In the genomic region with DNA sequence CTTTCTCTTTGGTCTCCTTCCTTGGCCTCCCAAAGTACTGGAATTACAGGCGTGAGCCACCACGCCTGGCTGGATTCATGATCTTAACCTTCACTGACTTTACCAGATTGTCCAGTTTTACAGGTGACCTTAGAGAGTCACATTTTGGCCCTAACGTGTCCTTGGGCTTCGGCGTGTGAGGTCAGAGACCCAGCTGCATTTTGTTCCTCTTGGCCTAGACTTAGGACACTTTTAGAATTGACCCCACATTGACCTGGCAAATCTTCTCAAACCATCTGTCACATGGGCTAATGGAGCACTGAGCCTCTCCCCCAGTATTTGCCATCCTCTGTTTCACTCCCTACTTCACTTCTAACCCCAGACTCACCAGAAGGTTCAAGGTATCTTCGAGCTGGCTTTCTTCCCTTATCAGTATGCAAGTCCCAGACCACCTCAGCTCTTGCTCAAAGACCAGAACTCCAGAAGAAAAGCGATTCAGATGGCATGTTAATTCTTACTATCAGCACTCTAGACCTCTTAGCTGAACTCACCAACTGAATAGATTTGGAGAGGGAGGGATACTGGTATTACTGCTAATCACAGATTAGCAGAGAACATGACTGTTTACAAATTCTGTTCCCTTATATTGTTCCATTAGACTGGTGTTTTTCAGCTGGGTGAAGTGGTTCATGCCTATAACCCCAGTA, we compare ENCODE assay signal across 10 cellular contexts. TPM values are rescaled to one million over a fixed set of nuclear protein-coding genes. Genes with fewer than 3 reads are reported as not detected.
DNase-seq lines count a peak whose midpoint lies in the region; ATAC-seq and TF ChIP-seq lines count a peak whose summit lies in the region.
"Had no signal": no experiment of that assay in that cellular context is flagged by ENCODE, and none has a peak within 500 bp of the region (broad histone marks: within the 10 kb centered on the region; RNA-seq: fewer than 3 reads in every experiment).

No MANE protein-coding gene starts in this region.

- H3K27me3 Mint-ChIP-seq in Caco-2 (ENCODE audit: insufficient read depth, unreplicated experiment), result no peaks in the 10 kb centered on the region
- no peaks in the 10 kb centered on the region; the same call in 1 of the 2 replicates for H3K27me3 Mint-ChIP-seq in H9 (ENCODE audit: low read depth)

- H3K4ac ChIP-seq in H9 (ENCODE audit: low read depth, low read length), result no peak overlapping the region

- no peak overlapping the region for H4K5ac ChIP-seq in H9 (ENCODE audit: insufficient read length, low read depth, low read length)

- no peak overlapping the region for H3K56ac ChIP-seq in H9 (ENCODE audit: insufficient read length, low read depth, low read length)

- H2BK120ac ChIP-seq in H9 (ENCODE audit: low read depth, low read length, poor library complexity, severe bottlenecking), result no peak overlapping the region

- no peak overlapping the region for H4K8ac ChIP-seq in H9 (replicated peaks; ENCODE audit: insufficient read length, low read depth, low read length)

- H3K18ac ChIP-seq in H9 (ENCODE audit: insufficient read length, low read depth, low read length), result no peak overlapping the region

- TF ChIP-seq EP300 in tibial nerve (IDR thresholded peaks at IDR 0.05), result no peak

- no peak for TF ChIP-seq CTCF in Caco-2 (IDR thresholded peaks at IDR 0.05; ENCODE audit: insufficient read depth in 1 of 2, low read depth in 1 of 2, low read length in 1 of 2, severe bottlenecking in 1 of 2, unreplicated experiment in 1 of 2)
- TF ChIP-seq CTCF in prostate gland (IDR thresholded peaks at IDR 0.05), result no peak
- TF ChIP-seq CTCF in coronary artery (IDR thresholded peaks at IDR 0.05), result no peak
- no peak for TF ChIP-seq CTCF in tibial nerve (IDR thresholded peaks at IDR 0.05)
- no peak for TF ChIP-seq CTCF in H9 (conservative IDR thresholded peaks at IDR 0.05)

- no peak overlapping the region for H3K23ac ChIP-seq in H9 (ENCODE audit: insufficient read length, low read depth, low read length)

- no peak overlapping the region for H3K4me2 ChIP-seq in H9 (ENCODE audit: insufficient read depth, insufficient read length, low read length)

- peaks cover 3% of the 10 kb centered on the region for H3K79me1 ChIP-seq in H9 (ENCODE audit: insufficient read depth, low read depth, low read length, poor library complexity, severe bottlenecking)

- H3K9me3 ChIP-seq in Caco-2, result no peaks in the 10 kb centered on the region
- H3K9me3 ChIP-seq in prostate gland, result no peaks in the 10 kb centered on the region
- no peaks in the 10 kb centered on the region for H3K9me3 ChIP-seq in tibial nerve
- no peaks in the 10 kb centered on the region for H3K9me3 ChIP-seq in H9 (ENCODE audit: control insufficient read depth, low read depth, low read length)

- WGBS in prostate gland, result 80% methylated on average over 7 of the region's 7 CpGs
- 76 to 79% methylated on average over 7 of the region's 7 CpGs for WGBS in tibial nerve, 2 donors
- no CpG with 5 or more reads among the region's 7 CpGs for WGBS in H9 (ENCODE audit: extremely low coverage, insufficient read length, low lambda C conversion rate)

- no peak overlapping the region for H2BK20ac ChIP-seq in H9 (ENCODE audit: low read depth, low read length, poor library complexity, severe bottlenecking)

- H3K79me2 ChIP-seq in H9 (ENCODE audit: insufficient read depth, low read length), result no peaks in the 10 kb centered on the region

- H3K4me1 Mint-ChIP-seq in Caco-2 (ENCODE audit: low read depth, unreplicated experiment) (peaks cover 7% of the 10 kb centered on the region), H9 (peaks cover 27 to 33% of the 10 kb centered on the region in 2 experiments)

- no peak overlapping the region for H2AK5ac ChIP-seq in H9 (ENCODE audit: insufficient read length, low read length)

- H4K20me1 ChIP-seq in H9 (ENCODE audit: control insufficient read depth, insufficient read depth, insufficient read length), result no peaks in the 10 kb centered on the region

- H3T11ph ChIP-seq in H9 (ENCODE audit: low read length), result no peak overlapping the region

- H3K27me3 ChIP-seq in Caco-2 (replicated peaks; ENCODE audit: control insufficient read depth, insufficient read depth, low read length) (no peaks in the 10 kb centered on the region), prostate gland (replicated peaks; ENCODE audit: insufficient read depth) (no peaks in the 10 kb centered on the region), tibial nerve (no peaks in the 10 kb centered on the region), H9 (ENCODE audit: insufficient read depth, low read length) (no peaks in the 10 kb centered on the region)

- no TSS peak for BruUV-seq in Caco-2 (replicated peaks; lab: Mats Ljungman, UMichigan)

- no peak overlapping the region for H4K91ac ChIP-seq in H9 (ENCODE audit: insufficient read length, low read depth, low read length)

- no peak overlapping the region for H2BK15ac ChIP-seq in H9 (ENCODE audit: low read depth, low read length)

- H3K4me1 ChIP-seq in Caco-2 (peaks cover 7% of the 10 kb centered on the region; the same call in 1 of the 2 replicates), prostate gland (replicated peaks) (peaks cover 14% of the 10 kb centered on the region), tibial nerve (peaks cover 0 to 42% (median 18%) of the 10 kb centered on the region in 4 donors), H9 (ENCODE audit: insufficient read depth, low read length) (no peaks in the 10 kb centered on the region; the same call in 1 of the 2 replicates)

- no peak overlapping the region for H3K9ac ChIP-seq in H9 (ENCODE audit: extremely low read depth, insufficient read length, low read length)

- POLR2A ChIA-PET in Caco-2 (lab: Charles Lee), result no interaction called here

- H3K4me3 Mint-ChIP-seq in Caco-2 (ENCODE audit: unreplicated experiment) (peak overlapping the region; percentile 63), H9 (peak overlapping the region in 1 of 2 experiments; percentile 78; a peak in 2 of 5 replicates)

- intact Hi-C loops in Caco-2 (cut with micrococcal nuclease; ENCODE audit: unreplicated experiment), result no loop called here
- intact Hi-C loops in prostate gland (cut with DNase I), result no loop called here

- H3K9me3 Mint-ChIP-seq in Caco-2 (ENCODE audit: unreplicated experiment) (no peaks in the 10 kb centered on the region), H9 (no peaks in the 10 kb centered on the region)

- CTCF ChIA-PET in Caco-2 (lab: Charles Lee), result no interaction called here

- ATAC-seq in GM21619 (IDR thresholded peaks at IDR 0.05; ENCODE audit: unreplicated experiment), result no peak

- no peak overlapping the region for H2BK5ac ChIP-seq in H9 (ENCODE audit: insufficient read length, low read length)

- H3K23me2 ChIP-seq in H9 (ENCODE audit: insufficient read length, low read depth, low read length, poor library complexity, severe bottlenecking), result no peaks in the 10 kb centered on the region

- DNase-seq in Caco-2, result no peak
- DNase-seq in NCI-H82 treated with DMSO at 0.1 percent for 48 hours (lab: John Stamatoyannopoulos, UW; ENCODE audit: unreplicated experiment), result peak; percentile 95
- no peak for DNase-seq in prostate gland (ENCODE audit: low spot score)
- no peak for DNase-seq in coronary artery (ENCODE audit: low spot score)
- no peak for DNase-seq in tibial nerve (ENCODE audit: low spot score in 2 of 2)
- DNase-seq in H9, result no peak
- DNase-seq: NK-92 treated with Interleukin-12 subunit alpha and Interleukin-12 subunit beta, amount 100 ng/mL, for 24 hours; stimulated activated CD4-positive, alpha-beta T cell treated with anti-CD3 and anti-CD28 coated beads, Interleukin-4, amount 100 ng/mL, for 24 hours had no signal

- no peak overlapping the region for H2BK12ac ChIP-seq in H9 (ENCODE audit: insufficient read length, low read depth, low read length)

- H2AFZ ChIP-seq in H9 (ENCODE audit: low read length), result no peak overlapping the region

- H3K14ac ChIP-seq in H9 (ENCODE audit: insufficient read depth, low read length), result no peak overlapping the region

- peak overlapping the region; percentile 23 for H3K27ac Mint-ChIP-seq in Caco-2 (ENCODE audit: unreplicated experiment)
- H3K27ac Mint-ChIP-seq in H9, result peak overlapping the region in 1 of 3 experiments; percentile 71; a peak in 2 of 7 replicates

- peaks cover 7% of the 10 kb centered on the region for H3K36me3 Mint-ChIP-seq in Caco-2 (ENCODE audit: insufficient read depth, unreplicated experiment)
- peaks cover 0 to 12% (median 8%) of the 10 kb centered on the region in 3 experiments; a peak in 5 of 7 replicates for H3K36me3 Mint-ChIP-seq in H9 (ENCODE audit: insufficient read depth in 1 of 3, low read depth in 3 of 3)

- peak overlapping the region; percentile 65 for H3K27ac ChIP-seq in cingulate gyrus (ENCODE audit: low read depth, low read length)
- H3K27ac ChIP-seq in prostate gland, result peak overlapping the region; percentile 98 to 99
- H3K27ac ChIP-seq in coronary artery, result peak overlapping the region in 1 of 2 donors; percentile 5
- H3K27ac ChIP-seq in tibial nerve, result peak overlapping the region in 2 of 4 donors; percentile 91 to 96
- no peak overlapping the region for H3K27ac ChIP-seq in H9 (ENCODE audit: insufficient read length, low read depth, low read length)

- TF ChIP-seq POLR2A in prostate gland (IDR thresholded peaks at IDR 0.05), result no peak
- TF ChIP-seq POLR2A in tibial nerve (IDR thresholded peaks at IDR 0.05), result no peak

- no peak overlapping the region for H3K4me3 ChIP-seq in Caco-2 (ENCODE audit: low read depth, low read length)
- H3K4me3 ChIP-seq in prostate gland, result no peak overlapping the region
- H3K4me3 ChIP-seq in coronary artery, result no peak overlapping the region
- H3K4me3 ChIP-seq in tibial nerve, result no peak overlapping the region

- H3K36me3 ChIP-seq in Caco-2 (ENCODE audit: control insufficient read depth, insufficient read depth, low read length) (no peaks in the 10 kb centered on the region), prostate gland (no peaks in the 10 kb centered on the region), tibial nerve (peaks cover 0 to 13% (median 0%) of the 10 kb centered on the region in 3 donors)

RNA-seq across cellular contexts. Expression of a gene that starts 1.8 kb away (rescaled TPM):
- 26.5 and 29.6 TPM in 2 replicates for total RNA-seq in Caco-2 (2022)
- total RNA-seq in prostate gland, result 10 to 100 TPM; 65.2 to 73.9 TPM
- 10 to 100 TPM; 53.1 to 81.0 (median 63.8) TPM for total RNA-seq in tibial nerve
- 9.7 and 11.2 TPM in 2 replicates for total RNA-seq in H9 (2021)

RNA-seq across cellular contexts. Expression of a gene that starts 56.8 kb away (rescaled TPM):
- total RNA-seq in Caco-2 (2022), result 103 and 108 TPM in 2 replicates
- total RNA-seq in prostate gland, result 10 to 100 TPM; 31.2 to 66.6 TPM
- 10 to 100 TPM; 50.9 to 64.9 (median 59.9) TPM for total RNA-seq in tibial nerve
- total RNA-seq in H9 (2021), result 101 and 106 TPM in 2 replicates
